Comparison of ENCODE assay signal across 2 cellular contexts in genomic region chr17:64002658-64003525, GRCh38.
TF ChIP-seq lines count a peak whose summit lies in the region.

No MANE protein-coding gene starts in this region.

TF ChIP-seq in SK-N-SH, 30 proteins besides CTCF, POLR2A, EP300 and RAD21 (continued from another document):
- TF ChIP-seq FOXJ3 (CRISPR knock-in tag; IDR thresholded peaks at IDR 0.05) (no peak), MXI1 (IDR thresholded peaks at IDR 0.05; ENCODE audit: low read depth, low read length) (no peak), ELF1 (IDR thresholded peaks at IDR 0.05) (no peak), JUND (IDR thresholded peaks at IDR 0.05) (no peak), TAF1 (IDR thresholded peaks at IDR 0.05; ENCODE audit: borderline replicate concordance, low read depth, low read length) (no peak), SIN3A (IDR thresholded peaks at IDR 0.05; ENCODE audit: borderline replicate concordance, low read depth, low read length) (no peak), MEF2A (IDR thresholded peaks at IDR 0.05; ENCODE audit: borderline replicate concordance, low read depth) (no peak), RCOR1 (IDR thresholded peaks at IDR 0.05; ENCODE audit: low read length) (no peak), GATA2 (CRISPR knock-in tag; IDR thresholded peaks at IDR 0.05) (no peak), FOXM1 (IDR thresholded peaks at IDR 0.05; ENCODE audit: low read depth) (no peak), REST (IDR thresholded peaks at IDR 0.05; ENCODE audit: low read depth, low read length) (no peak), EZH2phosphoT487 (IDR thresholded peaks at IDR 0.05; ENCODE audit: borderline replicate concordance, low read depth) (no peak), NFIC (IDR thresholded peaks at IDR 0.05; ENCODE audit: borderline replicate concordance) (no peak), USF2 (IDR thresholded peaks at IDR 0.05; ENCODE audit: borderline replicate concordance, low read depth, low read length) (no peak)
TF ChIP-seq in SK-N-SH: peak in this region for 0.

TF ChIP-seq in SK-N-SH treated with all-trans-retinoic acid at 6 μM for 48 hours, 23 proteins besides CTCF, POLR2A, EP300 and RAD21 (continued from another document):
- TF ChIP-seq TCF4 (CRISPR knock-in tag; IDR thresholded peaks at IDR 0.05; ENCODE audit: borderline replicate concordance): no peak
- TF ChIP-seq CREB5 (CRISPR knock-in tag; IDR thresholded peaks at IDR 0.05; ENCODE audit: low read depth): no peak
- no peak for TF ChIP-seq CSDC2 (CRISPR knock-in tag; IDR thresholded peaks at IDR 0.05)
- no peak for TF ChIP-seq ZFP3 (CRISPR knock-in tag; IDR thresholded peaks at IDR 0.05)
- no peak for TF ChIP-seq ESRRG (CRISPR knock-in tag; IDR thresholded peaks at IDR 0.05)
- no peak for TF ChIP-seq CSRNP3 (CRISPR knock-in tag; IDR thresholded peaks at IDR 0.05)
- no peak for TF ChIP-seq ARNTL (CRISPR knock-in tag; IDR thresholded peaks at IDR 0.05; ENCODE audit: borderline replicate concordance, low read depth)
- TF ChIP-seq ISL1 (CRISPR knock-in tag; IDR thresholded peaks at IDR 0.05): no peak
- TF ChIP-seq ZC3H10 (CRISPR knock-in tag; IDR thresholded peaks at IDR 0.05): no peak
- TF ChIP-seq ZNF70 (CRISPR knock-in tag; IDR thresholded peaks at IDR 0.05): no peak
